ENCODE assay signal across 8 cellular contexts in genomic region chr3:84958495-84959469, GRCh38. TPM values are rescaled to one million over a fixed set of nuclear protein-coding genes. Genes with fewer than 3 reads are reported as not detected.
A peak's percentile ranks its signal among the peaks of the same experiment; 100 is the strongest.
DNase-seq lines count a peak whose midpoint lies in the region; ATAC-seq and TF ChIP-seq lines count a peak whose summit lies in the region.

CADM2 (plus strand) TSS chr3:84958989.

- peak; percentile 64 for DNase-seq in Daoy (ENCODE audit: low read depth)
- DNase-seq in GM23248 = peak; percentile 91
- DNase-seq in SW480 (ENCODE audit: low spot score) = peak; percentile 79
- DNase-seq in adipocyte (ENCODE audit: low read depth) = peak; percentile 82
- DNase-seq in Right ventricle myocardium superior = peak; percentile 90
- peak; percentile 93 for DNase-seq in osteocyte (ENCODE audit: extremely low spot score, unreplicated experiment)
- DNase-seq in testis = peak; percentile 95

- WGBS in GM23248 (ENCODE audit: low coverage in 1 of 2, low lambda C conversion rate in 2 of 2, missing lambda C conversion rate in 2 of 2), 2 experiments = 1% methylated on average over 38 to 64 of the region's 70 CpGs
- 1 to 3% methylated on average over 41 to 70 of the region's 70 CpGs for WGBS in testis, 2 donors

- no peaks in the 10 kb centered on the region for H3K9me3 ChIP-seq in GM23248 (ENCODE audit: low read depth)
- H3K9me3 ChIP-seq in adipocyte (ENCODE audit: control insufficient read depth, low read length) = no peaks in the 10 kb centered on the region
- no peaks in the 10 kb centered on the region for H3K9me3 ChIP-seq in testis

- no peaks in the 10 kb centered on the region for H3K9me3 Mint-ChIP-seq in osteocyte (ENCODE audit: unreplicated experiment)

- peaks cover 43% of the 10 kb centered on the region for H3K27me3 Mint-ChIP-seq in osteocyte (ENCODE audit: unreplicated experiment)

- H3K4me1 Mint-ChIP-seq in osteocyte (ENCODE audit: unreplicated experiment) = peaks cover 11% of the 10 kb centered on the region

- no peaks in the 10 kb centered on the region for H3K36me3 Mint-ChIP-seq in osteocyte (ENCODE audit: unreplicated experiment)

- H3K4me3 Mint-ChIP-seq in osteocyte (ENCODE audit: unreplicated experiment) = peak within 1 kb of the TSS; percentile 76

- H3K36me3 ChIP-seq in GM23248 (ENCODE audit: low read depth) (no peaks in the 10 kb centered on the region), adipocyte (ENCODE audit: control insufficient read depth, insufficient read depth, low read length, severe bottlenecking) (no peaks in the 10 kb centered on the region), testis (ENCODE audit: low read depth, missing control alignments) (no peaks in the 10 kb centered on the region)

- peak; percentile 100 for ATAC-seq in Right ventricle myocardium superior (ENCODE audit: poor library complexity)

- TF ChIP-seq POLR2A in testis (IDR thresholded peaks at IDR 0.05) = no peak

- H2AFZ ChIP-seq in GM23248 = peak within 1 kb of the TSS; percentile 94

- TF ChIP-seq CTCF in LNCAP (IDR thresholded peaks at IDR 0.05) (peak; percentile 33; the same call in 1 of the 2 replicates), osteocyte (IDR thresholded peaks at IDR 0.05) (peak; percentile 36), testis (IDR thresholded peaks at IDR 0.05) (peak in 2 of 3 experiments; percentile 15 to 24)

- H3K4me3 ChIP-seq in GM23248 (peak within 1 kb of the TSS; percentile 76), adipocyte (ENCODE audit: low read length) (peak within 1 kb of the TSS; percentile 84), testis (peak within 1 kb of the TSS; percentile 49 to 50)

- no peaks in the 10 kb centered on the region for H4K20me1 ChIP-seq in GM23248 (ENCODE audit: insufficient read depth)

- no peaks in the 10 kb centered on the region for H3F3A ChIP-seq in GM23248 (ENCODE audit: insufficient read depth)

- in situ Hi-C loops in GM23248 (cut with MboI) = no loop called here

- no peak within 1 kb of the TSS for H3K9ac ChIP-seq in GM23248
- no peak within 1 kb of the TSS for H3K9ac ChIP-seq in adipocyte (ENCODE audit: low read length)

- peak within 1 kb of the TSS; percentile 75 for H3K4me2 ChIP-seq in GM23248 (ENCODE audit: unreplicated experiment)

- intact Hi-C loops in Right ventricle myocardium superior (cut with DNase I) = no loop called here
- intact Hi-C loops in testis (cut with DNase I; ENCODE audit: low total_unique reads) = no loop called here

- H3K27ac ChIP-seq in GM23248 (no peak within 1 kb of the TSS), testis (no peak within 1 kb of the TSS)

- H3K27ac Mint-ChIP-seq in osteocyte (ENCODE audit: unreplicated experiment) = no peak within 1 kb of the TSS

- no peaks in the 10 kb centered on the region for H3K79me2 ChIP-seq in GM23248 (ENCODE audit: insufficient read depth)

- H3K27me3 ChIP-seq in GM23248 (replicated peaks; ENCODE audit: insufficient read depth) (peaks cover 22% of the 10 kb centered on the region), adipocyte (replicated peaks; ENCODE audit: control insufficient read depth, insufficient read depth, low read length) (peaks cover 48% of the 10 kb centered on the region), testis (no peaks in the 10 kb centered on the region)

- no peaks in the 10 kb centered on the region for H3K9me2 ChIP-seq in GM23248 (ENCODE audit: insufficient read depth)

- H3K4me1 ChIP-seq in GM23248 (ENCODE audit: insufficient read depth) = no peaks in the 10 kb centered on the region
- H3K4me1 ChIP-seq in adipocyte (ENCODE audit: control insufficient read depth, insufficient read depth, low read length) = peaks cover 15% of the 10 kb centered on the region
- H3K4me1 ChIP-seq in testis = peaks cover 9% of the 10 kb centered on the region

RNA-seq across cellular contexts. Expression of gene CADM2, which starts in this region (rescaled TPM):
- total RNA-seq in Daoy (2014; rRNA removed; shearing (Covaris generic)) = 0.46 TPM in 1 of 2 replicates, not detected in the other
- total RNA-seq in GM23248 (2014; rRNA removed; shearing (Covaris generic)) = not detected in 2 replicates
- 0.09 TPM in 1 of 2 replicates, not detected in the other for polyA plus RNA-seq in GM23248 (2016; fragmentation: Nextera tagmentation; extraction: Ambion mirVana)
- total RNA-seq in Right ventricle myocardium superior = 1.2 TPM
- total RNA-seq in osteocyte = 1.5 and 2.2 TPM in 2 replicates
- total RNA-seq in testis = 1 to 10 TPM; 2.7 to 4.0 TPM
- 1.3 TPM for polyA plus RNA-seq in testis (ENCODE audit: insufficient read depth, low read depth, low replicate concordance)

Comparison
In these comparisons a context has a peak if more than half of its experiments do, and no peak if none do; other contexts are left out.
1. Peak in DNase-seq in Daoy; RNA of the gene not detected or under 1 TPM.
2. Peak in DNase-seq, H3K4me3 ChIP-seq and H3K4me2 ChIP-seq in GM23248; RNA of the gene not detected or under 1 TPM.